Comparison of ENCODE assay signal across 8 cellular contexts in genomic region chr4:168632246-168632832, GRCh38.
A peak's percentile ranks its signal among the peaks of the same experiment; 100 is the strongest.
DNase-seq lines count a peak whose midpoint lies in the region; ATAC-seq and TF ChIP-seq lines count a peak whose summit lies in the region.

No MANE protein-coding gene starts in this region.

- peak overlapping the region; percentile 88 for H3K4me3 Mint-ChIP-seq in WTC11

- no peaks in the 10 kb centered on the region for H3K36me3 Mint-ChIP-seq in WTC11

- DNase-seq in ELR (ENCODE audit: low read depth) = peak; percentile 47
- no peak for DNase-seq in WTC11 (ENCODE audit: low spot score)
- DNase-seq in left ventricle myocardium superior = no peak
- no peak for DNase-seq in psoas muscle
- DNase-seq in activated effector memory CD4-positive, alpha-beta T cell treated with Interleukin-2 at 50 U/mL for 16 hours = no peak
- DNase-seq in head of caudate nucleus = no peak
- DNase-seq in SHP77 (lab: John Stamatoyannopoulos, UW) = no peak

- CTCF ChIA-PET in WTC11 (lab: Charles Lee) = interaction anchor here (0.7 to 3.1 kb wide), 6 partner anchors 42 to 289 kb away, joined by 3 to 14 read pairs (median 3); partner anchors contain the start of gene DDX60L

- H3K9me3 ChIP-seq in psoas muscle = no peaks in the 10 kb centered on the region

- POLR2A ChIA-PET in WTC11 (lab: Charles Lee) = no interaction called here

- WGBS in psoas muscle, 3 donors = 11 to 17% (median 14%) methylated on average over 8 of the region's 8 CpGs

- TF ChIP-seq CTCF in WTC11 (IDR thresholded peaks at IDR 0.05) (no peak), psoas muscle (IDR thresholded peaks at IDR 0.05) (no peak)

- intact Hi-C loops in left ventricle myocardium superior (cut with micrococcal nuclease) (no loop called here), psoas muscle (cut with DNase I) (loop anchor here (5.0 kb wide), 1 partner anchor 45 kb away; no protein-coding TSS in a partner anchor), head of caudate nucleus (cut with DNase I) (no loop called here)

- H3K4me1 ChIP-seq in psoas muscle = peaks cover 54% of the 10 kb centered on the region

- H3K27ac Mint-ChIP-seq in WTC11 = no peak overlapping the region; the same call in none of the 2 replicates

- peak overlapping the region; percentile 77 for H3K27ac ChIP-seq in psoas muscle

- no peaks in the 10 kb centered on the region for H3K9me3 Mint-ChIP-seq in WTC11

- no peaks in the 10 kb centered on the region for H3K36me3 ChIP-seq in psoas muscle (ENCODE audit: insufficient read depth in 1 of 2, low read depth in 1 of 2)

- peaks cover 44% of the 10 kb centered on the region for H3K4me1 Mint-ChIP-seq in WTC11

- peak; percentile 41 for ATAC-seq in WTC11
- peak; percentile 22 for ATAC-seq in left ventricle myocardium superior
- ATAC-seq in psoas muscle = no peak
- ATAC-seq in GM19397 (IDR thresholded peaks at IDR 0.05; ENCODE audit: unreplicated experiment) = no peak

- no peaks in the 10 kb centered on the region for H3K27me3 ChIP-seq in psoas muscle (ENCODE audit: insufficient read depth in 3 of 3, low read length in 2 of 3)

- H3K4me3 ChIP-seq in psoas muscle = peak overlapping the region; percentile 85

- H3K27me3 Mint-ChIP-seq in WTC11 (ENCODE audit: low read depth) = peaks cover 19% of the 10 kb centered on the region

TF ChIP-seq in WTC11, 78 proteins besides CTCF, POLR2A, EP300 and RAD21:
- TF ChIP-seq ZSCAN18 (CRISPR knock-in tag; IDR thresholded peaks at IDR 0.05) (no peak), EMX1 (CRISPR knock-in tag; IDR thresholded peaks at IDR 0.05) (no peak), MAX (CRISPR knock-in tag; IDR thresholded peaks at IDR 0.05) (no peak), ELF4 (CRISPR knock-in tag; IDR thresholded peaks at IDR 0.05; ENCODE audit: low read depth) (no peak), ZNF281 (CRISPR knock-in tag; IDR thresholded peaks at IDR 0.05) (no peak), NR2C2 (CRISPR knock-in tag; IDR thresholded peaks at IDR 0.05) (no peak), NFATC4 (CRISPR knock-in tag; IDR thresholded peaks at IDR 0.05) (no peak), GRHL2 (CRISPR knock-in tag; IDR thresholded peaks at IDR 0.05; ENCODE audit: insufficient replicate concordance, severe bottlenecking) (no peak), HMGA2 (CRISPR knock-in tag; IDR thresholded peaks at IDR 0.05) (no peak), CDX4 (CRISPR knock-in tag; IDR thresholded peaks at IDR 0.05; ENCODE audit: borderline replicate concordance) (no peak)

Comparison
In these comparisons a context has a peak if more than half of its experiments do, and no peak if none do; other contexts are left out.
1. ATAC-seq: peak in WTC11 (single experiment) and left ventricle myocardium superior (single experiment); none in psoas muscle (0 of 4) and GM19397 (single experiment).
2. intact Hi-C loops: an anchor here in psoas muscle (5.0 kb wide); none called in left ventricle myocardium superior and head of caudate nucleus.